2 cellular contexts compared by ENCODE assay signal in the genomic region with DNA sequence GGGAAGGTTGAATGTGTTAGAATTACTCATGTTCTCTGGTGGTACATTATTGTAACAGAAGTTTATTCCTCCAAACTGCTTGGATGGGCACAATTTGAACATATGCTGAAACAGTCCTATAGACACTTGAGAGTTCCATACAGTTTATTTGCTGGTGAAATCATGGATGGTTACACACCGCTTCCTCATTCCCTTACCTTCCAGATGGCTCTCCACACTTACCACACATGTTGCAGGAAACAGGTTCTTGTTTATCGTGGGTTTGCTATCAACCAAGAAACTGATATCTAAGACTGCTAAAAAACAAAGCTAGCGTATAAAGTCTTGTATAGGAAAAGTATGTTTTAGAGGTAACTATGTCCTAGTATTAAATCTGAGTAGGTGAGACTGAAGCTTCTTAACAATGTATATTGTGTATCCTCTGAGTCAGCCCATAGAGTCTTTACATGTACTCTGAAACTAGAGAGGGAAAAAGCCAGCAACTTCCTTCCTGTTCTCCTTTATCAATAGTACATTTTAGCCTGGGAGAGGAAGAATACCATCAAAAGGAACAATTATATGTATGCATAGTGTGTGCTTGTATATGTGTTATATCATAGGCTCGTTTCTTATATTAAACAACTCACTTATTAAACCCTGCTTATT.
TF ChIP-seq lines count a peak whose summit lies in the region.

No MANE protein-coding gene starts in this region.

TF ChIP-seq in H1, 55 proteins besides CTCF, POLR2A, EP300 and RAD21:
- TF ChIP-seq BRCA1 (IDR thresholded peaks at IDR 0.05; ENCODE audit: low read depth, low read length) (no peak), RNF2 (IDR thresholded peaks at IDR 0.05; ENCODE audit: borderline replicate concordance, low read depth, low read length, missing control alignments, poor library complexity, severe bottlenecking) (no peak), CEBPB (IDR thresholded peaks at IDR 0.05; ENCODE audit: low read depth, low read length) (no peak), CHD1 (IDR thresholded peaks at IDR 0.05; ENCODE audit: low read depth, low read length) (no peak), RBBP5 (IDR thresholded peaks at IDR 0.05; ENCODE audit: borderline replicate concordance, low read depth, low read length) (no peak), TAF1 (IDR thresholded peaks at IDR 0.05; ENCODE audit: low read depth, low read length) (no peak), SP1 (IDR thresholded peaks at IDR 0.05; ENCODE audit: low read depth, low read length) (no peak), GTF2F1 (IDR thresholded peaks at IDR 0.05; ENCODE audit: borderline replicate concordance, low read depth, low read length) (no peak), SAP30 (IDR thresholded peaks at IDR 0.05; ENCODE audit: insufficient read depth, insufficient replicate concordance, low read length) (no peak), EZH2 (IDR thresholded peaks at IDR 0.05; ENCODE audit: low read depth, low read length, severe bottlenecking) (no peak), SP2 (IDR thresholded peaks at IDR 0.05; ENCODE audit: low read length) (no peak)
- TF ChIP-seq, protein P1, sequence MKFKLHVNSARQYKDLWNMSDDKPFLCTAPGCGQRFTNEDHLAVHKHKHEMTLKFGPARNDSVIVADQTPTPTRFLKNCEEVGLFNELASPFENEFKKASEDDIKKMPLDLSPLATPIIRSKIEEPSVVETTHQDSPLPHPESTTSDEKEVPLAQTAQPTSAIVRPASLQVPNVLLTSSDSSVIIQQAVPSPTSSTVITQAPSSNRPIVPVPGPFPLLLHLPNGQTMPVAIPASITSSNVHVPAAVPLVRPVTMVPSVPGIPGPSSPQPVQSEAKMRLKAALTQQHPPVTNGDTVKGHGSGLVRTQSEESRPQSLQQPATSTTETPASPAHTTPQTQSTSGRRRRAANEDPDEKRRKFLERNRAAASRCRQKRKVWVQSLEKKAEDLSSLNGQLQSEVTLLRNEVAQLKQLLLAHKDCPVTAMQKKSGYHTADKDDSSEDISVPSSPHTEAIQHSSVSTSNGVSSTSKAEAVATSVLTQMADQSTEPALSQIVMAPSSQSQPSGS (IDR thresholded peaks at IDR 0.05; ENCODE audit: low read length): no peak
- TF ChIP-seq, protein P2, sequence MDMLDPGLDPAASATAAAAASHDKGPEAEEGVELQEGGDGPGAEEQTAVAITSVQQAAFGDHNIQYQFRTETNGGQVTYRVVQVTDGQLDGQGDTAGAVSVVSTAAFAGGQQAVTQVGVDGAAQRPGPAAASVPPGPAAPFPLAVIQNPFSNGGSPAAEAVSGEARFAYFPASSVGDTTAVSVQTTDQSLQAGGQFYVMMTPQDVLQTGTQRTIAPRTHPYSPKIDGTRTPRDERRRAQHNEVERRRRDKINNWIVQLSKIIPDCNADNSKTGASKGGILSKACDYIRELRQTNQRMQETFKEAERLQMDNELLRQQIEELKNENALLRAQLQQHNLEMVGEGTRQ (IDR thresholded peaks at IDR 0.05; ENCODE audit: low read length): no peak

TF ChIP-seq in neural cell, 6 proteins besides CTCF, POLR2A, EP300 and RAD21:
- TF ChIP-seq, protein P3, sequence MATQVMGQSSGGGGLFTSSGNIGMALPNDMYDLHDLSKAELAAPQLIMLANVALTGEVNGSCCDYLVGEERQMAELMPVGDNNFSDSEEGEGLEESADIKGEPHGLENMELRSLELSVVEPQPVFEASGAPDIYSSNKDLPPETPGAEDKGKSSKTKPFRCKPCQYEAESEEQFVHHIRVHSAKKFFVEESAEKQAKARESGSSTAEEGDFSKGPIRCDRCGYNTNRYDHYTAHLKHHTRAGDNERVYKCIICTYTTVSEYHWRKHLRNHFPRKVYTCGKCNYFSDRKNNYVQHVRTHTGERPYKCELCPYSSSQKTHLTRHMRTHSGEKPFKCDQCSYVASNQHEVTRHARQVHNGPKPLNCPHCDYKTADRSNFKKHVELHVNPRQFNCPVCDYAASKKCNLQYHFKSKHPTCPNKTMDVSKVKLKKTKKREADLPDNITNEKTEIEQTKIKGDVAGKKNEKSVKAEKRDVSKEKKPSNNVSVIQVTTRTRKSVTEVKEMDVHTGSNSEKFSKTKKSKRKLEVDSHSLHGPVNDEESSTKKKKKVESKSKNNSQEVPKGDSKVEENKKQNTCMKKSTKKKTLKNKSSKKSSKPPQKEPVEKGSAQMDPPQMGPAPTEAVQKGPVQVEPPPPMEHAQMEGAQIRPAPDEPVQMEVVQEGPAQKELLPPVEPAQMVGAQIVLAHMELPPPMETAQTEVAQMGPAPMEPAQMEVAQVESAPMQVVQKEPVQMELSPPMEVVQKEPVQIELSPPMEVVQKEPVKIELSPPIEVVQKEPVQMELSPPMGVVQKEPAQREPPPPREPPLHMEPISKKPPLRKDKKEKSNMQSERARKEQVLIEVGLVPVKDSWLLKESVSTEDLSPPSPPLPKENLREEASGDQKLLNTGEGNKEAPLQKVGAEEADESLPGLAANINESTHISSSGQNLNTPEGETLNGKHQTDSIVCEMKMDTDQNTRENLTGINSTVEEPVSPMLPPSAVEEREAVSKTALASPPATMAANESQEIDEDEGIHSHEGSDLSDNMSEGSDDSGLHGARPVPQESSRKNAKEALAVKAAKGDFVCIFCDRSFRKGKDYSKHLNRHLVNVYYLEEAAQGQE (IDR thresholded peaks at IDR 0.05; ENCODE audit: borderline replicate concordance): no peak
- TF ChIP-seq EZH2 (IDR thresholded peaks at IDR 0.05; ENCODE audit: borderline replicate concordance, insufficient read depth, low read length, poor library complexity, severe bottlenecking): no peak
